22 cellular contexts compared by ENCODE assay signal in genomic region chr4:119027815-119028214, GRCh38.
DNase-seq lines count a peak whose midpoint lies in the region; ATAC-seq, FAIRE-seq and TF ChIP-seq lines count a peak whose summit lies in the region.
"Had no signal": no experiment of that assay in that cellular context is flagged by ENCODE, and none has a peak within 500 bp of the region (broad histone marks: within the 10 kb centered on the region; RNA-seq: fewer than 3 reads in every experiment).

No MANE protein-coding gene starts in this region.

- H3K27me3 Mint-ChIP-seq in astrocyte (ENCODE audit: low read depth, unreplicated experiment): peaks cover 3% of the 10 kb centered on the region

- TF ChIP-seq EP300 in stomach (IDR thresholded peaks at IDR 0.05) (no peak), upper lobe of left lung (IDR thresholded peaks at IDR 0.05) (no peak)

- TF ChIP-seq CTCF in astrocyte (IDR thresholded peaks at IDR 0.05; ENCODE audit: insufficient read depth, low read depth, low read length) (no peak), stomach (IDR thresholded peaks at IDR 0.05) (no peak), upper lobe of left lung (IDR thresholded peaks at IDR 0.05) (no peak), PC-9 (conservative IDR thresholded peaks at IDR 0.05) (no peak)

- in situ Hi-C loops in GM23248 (cut with MboI): loop anchor here (25.0 kb wide), 1 partner anchor 91 kb away; no protein-coding TSS in a partner anchor

- H3K27ac ChIP-seq in GM23248: no peak overlapping the region
- H3K27ac ChIP-seq in astrocyte (ENCODE audit: low read depth, low read length): no peak overlapping the region
- peak overlapping the region; percentile 77 to 78 for H3K27ac ChIP-seq in mucosa of rectum (ENCODE audit: low read depth in 2 of 2, low read length in 2 of 2)
- H3K27ac ChIP-seq in stomach: peak overlapping the region in 4 of 5 donors; percentile 84 to 93 (median 87)
- peak overlapping the region in 1 of 4 donors; percentile 77 for H3K27ac ChIP-seq in upper lobe of left lung
- no peak overlapping the region for H3K27ac ChIP-seq in PC-9
- H3K27ac ChIP-seq: BLaER1, HL-60 had no signal

- H3K27ac Mint-ChIP-seq in astrocyte (ENCODE audit: unreplicated experiment): no peak overlapping the region
- H3K27ac Mint-ChIP-seq: activated naive CD4-positive, alpha-beta T cell treated with anti-CD3 and anti-CD28 coated beads, Interleukin-2, amount 10 ng/mL, durations not matched to agents 7 days and 5 days; endodermal cell; stimulated activated memory B cell treated with anti-CD40 and anti-IgM and Interleukin-4, amounts not matched to agents 10 μg/mL and 1 μg/mL and 100 μg/mL, for 72 hours; T-helper 1 cell treated with Interleukin-12 subunit alpha and Interleukin-12 subunit beta and Interleukin-4 antibody, amounts not matched to agents 30 μg/mL and 1 μg/mL, for 36 hours had no signal

- peak overlapping the region; percentile 2 for H3K4me2 ChIP-seq in GM23248 (ENCODE audit: unreplicated experiment)
- no peak overlapping the region for H3K4me2 ChIP-seq in astrocyte (ENCODE audit: low read length)
- no peak overlapping the region for H3K4me2 ChIP-seq in PC-9
- H3K4me2 ChIP-seq: BLaER1 had no signal

- CTCF ChIA-PET in PC-9 (lab: Charles Lee): no interaction called here

- no peaks in the 10 kb centered on the region for H3K9me3 ChIP-seq in GM23248 (ENCODE audit: low read depth)
- H3K9me3 ChIP-seq in astrocyte (ENCODE audit: insufficient read depth, low read depth, low read length): peaks cover 5% of the 10 kb centered on the region
- H3K9me3 ChIP-seq in mucosa of rectum (ENCODE audit: control insufficient read depth in 2 of 2, low read length in 2 of 2): no peaks in the 10 kb centered on the region
- no peaks in the 10 kb centered on the region for H3K9me3 ChIP-seq in stomach
- H3K9me3 ChIP-seq in upper lobe of left lung: no peaks in the 10 kb centered on the region
- no peaks in the 10 kb centered on the region for H3K9me3 ChIP-seq in PC-9 (ENCODE audit: insufficient read depth, low read depth)
- H3K9me3 ChIP-seq: BLaER1, HAP-1, mucosa of descending colon had no signal

- H3K9me3 Mint-ChIP-seq in astrocyte (ENCODE audit: unreplicated experiment): peaks cover 2% of the 10 kb centered on the region
- H3K9me3 Mint-ChIP-seq: activated naive CD4-positive, alpha-beta T cell treated with anti-CD3 and anti-CD28 coated beads, Interleukin-2, amount 10 ng/mL, durations not matched to agents 7 days and 5 days; endodermal cell; stimulated activated memory B cell treated with anti-CD40 and anti-IgM and Interleukin-4, amounts not matched to agents 10 μg/mL and 1 μg/mL and 100 μg/mL, for 72 hours; T-helper 1 cell treated with Interleukin-12 subunit alpha and Interleukin-12 subunit beta and Interleukin-4 antibody, amounts not matched to agents 30 μg/mL and 1 μg/mL, for 36 hours had no signal

- no peak for ATAC-seq in upper lobe of left lung (ENCODE audit: low FRiP score in 2 of 2)

- H3K4me1 ChIP-seq in GM23248 (ENCODE audit: insufficient read depth): peaks cover 47% of the 10 kb centered on the region
- H3K4me1 ChIP-seq in astrocyte (ENCODE audit: insufficient read depth, low read length): peaks cover 9% of the 10 kb centered on the region
- peaks cover 3 to 4% of the 10 kb centered on the region in 2 donors for H3K4me1 ChIP-seq in mucosa of rectum (ENCODE audit: control insufficient read depth in 2 of 2, insufficient read depth in 2 of 2, low read length in 2 of 2)
- peaks cover 4 to 24% (median 13%) of the 10 kb centered on the region in 4 donors for H3K4me1 ChIP-seq in stomach
- H3K4me1 ChIP-seq in upper lobe of left lung: peaks cover 13 to 22% (median 18%) of the 10 kb centered on the region in 4 donors
- peaks cover 20% of the 10 kb centered on the region for H3K4me1 ChIP-seq in PC-9 (replicated peaks; ENCODE audit: insufficient read depth)
- H3K4me1 ChIP-seq: BLaER1 had no signal

- H3K9ac ChIP-seq in GM23248: no peak overlapping the region
- H3K9ac ChIP-seq in astrocyte (ENCODE audit: low read length): no peak overlapping the region
- peak overlapping the region in 1 of 2 donors; percentile 52 for H3K9ac ChIP-seq in mucosa of rectum (ENCODE audit: low read depth in 1 of 2, low read length in 2 of 2)
- H3K9ac ChIP-seq: BLaER1 had no signal

- H3K4me3 ChIP-seq in GM23248 (no peak overlapping the region), astrocyte (ENCODE audit: insufficient read depth, low read depth, low read length) (no peak overlapping the region), mucosa of rectum (ENCODE audit: low read length in 2 of 2) (no peak overlapping the region), stomach (peak overlapping the region; percentile 31 to 41 (median 39)), upper lobe of left lung (peak overlapping the region in 1 of 4 donors; percentile 28), PC-9 (no peak overlapping the region)
- H3K4me3 ChIP-seq: BLaER1, HAP-1, mucosa of descending colon had no signal

- H3K27me3 ChIP-seq in GM23248 (replicated peaks; ENCODE audit: insufficient read depth) (no peaks in the 10 kb centered on the region), astrocyte (ENCODE audit: insufficient read depth, low read length) (no peaks in the 10 kb centered on the region), mucosa of rectum (ENCODE audit: control insufficient read depth in 2 of 2, insufficient read depth in 2 of 2, low read length in 2 of 2) (no peaks in the 10 kb centered on the region), stomach (no peaks in the 10 kb centered on the region), upper lobe of left lung (no peaks in the 10 kb centered on the region), PC-9 (ENCODE audit: insufficient read depth, low read depth) (no peaks in the 10 kb centered on the region)
- H3K27me3 ChIP-seq: BLaER1 had no signal

- POLR2A ChIA-PET in PC-9 (lab: Charles Lee; ENCODE audit: unreplicated experiment): no interaction called here

- FAIRE-seq in astrocyte (lab: Jason Lieb, UNC): peak; percentile 5
- FAIRE-seq: bronchial epithelial cell, islet of Langerhans had no signal

- H3K79me2 ChIP-seq in GM23248 (ENCODE audit: insufficient read depth) (no peaks in the 10 kb centered on the region), astrocyte (ENCODE audit: insufficient read depth, low read length) (no peaks in the 10 kb centered on the region), PC-9 (ENCODE audit: low read depth) (no peaks in the 10 kb centered on the region)

- H3K4me1 Mint-ChIP-seq in astrocyte (ENCODE audit: low read depth, unreplicated experiment): peaks cover 16% of the 10 kb centered on the region
- H3K4me1 Mint-ChIP-seq: activated naive CD4-positive, alpha-beta T cell treated with anti-CD3 and anti-CD28 coated beads, Interleukin-2, amount 10 ng/mL, durations not matched to agents 7 days and 5 days; endodermal cell; stimulated activated memory B cell treated with anti-CD40 and anti-IgM and Interleukin-4, amounts not matched to agents 10 μg/mL and 1 μg/mL and 100 μg/mL, for 72 hours had no signal

- WGBS in GM23248 (ENCODE audit: low coverage in 1 of 2, low lambda C conversion rate in 2 of 2, missing lambda C conversion rate in 2 of 2), 2 experiments: 47 to 51% methylated on average over 2 of the region's 2 CpGs
- WGBS in stomach, 5 donors: 54 to 72% (median 65%) methylated on average over 2 of the region's 2 CpGs
- WGBS in upper lobe of left lung, 2 donors: 60 to 66% methylated on average over 2 of the region's 2 CpGs

- peaks cover 17% of the 10 kb centered on the region for H3K36me3 Mint-ChIP-seq in astrocyte (ENCODE audit: low read depth, unreplicated experiment)
- H3K36me3 Mint-ChIP-seq: activated naive CD4-positive, alpha-beta T cell treated with anti-CD3 and anti-CD28 coated beads, Interleukin-2, amount 10 ng/mL, durations not matched to agents 7 days and 5 days; stimulated activated memory B cell treated with anti-CD40 and anti-IgM and Interleukin-4, amounts not matched to agents 10 μg/mL and 1 μg/mL and 100 μg/mL, for 72 hours had no signal

- no peaks in the 10 kb centered on the region for H3K9me2 ChIP-seq in GM23248 (ENCODE audit: insufficient read depth)
- no peaks in the 10 kb centered on the region for H3K9me2 ChIP-seq in PC-9 (ENCODE audit: insufficient read depth)

- H3K4me3 Mint-ChIP-seq in astrocyte (ENCODE audit: unreplicated experiment): no peak overlapping the region
- H3K4me3 Mint-ChIP-seq: activated naive CD4-positive, alpha-beta T cell treated with anti-CD3 and anti-CD28 coated beads, Interleukin-2, amount 10 ng/mL, durations not matched to agents 7 days and 5 days; endodermal cell; stimulated activated memory B cell treated with anti-CD40 and anti-IgM and Interleukin-4, amounts not matched to agents 10 μg/mL and 1 μg/mL and 100 μg/mL, for 72 hours; T-helper 1 cell treated with Interleukin-12 subunit alpha and Interleukin-12 subunit beta and Interleukin-4 antibody, amounts not matched to agents 30 μg/mL and 1 μg/mL, for 36 hours had no signal

- TF ChIP-seq POLR2A in stomach (IDR thresholded peaks at IDR 0.05) (no peak), upper lobe of left lung (IDR thresholded peaks at IDR 0.05) (no peak)

- H3K36me3 ChIP-seq in GM23248 (ENCODE audit: low read depth) (no peaks in the 10 kb centered on the region), astrocyte (ENCODE audit: insufficient read depth, low read length) (no peaks in the 10 kb centered on the region), mucosa of rectum (ENCODE audit: control insufficient read depth in 2 of 2, insufficient read depth in 2 of 2, low read length in 2 of 2) (peaks cover 0 to 2% of the 10 kb centered on the region in 2 donors), stomach (peaks cover 11 to 31% (median 20%) of the 10 kb centered on the region in 4 donors), upper lobe of left lung (peaks cover 0 to 15% (median 0%) of the 10 kb centered on the region in 4 donors), PC-9 (ENCODE audit: low read depth) (no peaks in the 10 kb centered on the region)
- H3K36me3 ChIP-seq: BLaER1, HAP-1 had no signal

- intact Hi-C loops in stomach (cut with DNase I; ENCODE audit: low total_unique reads): no loop called here
- intact Hi-C loops in PC-9 (cut with micrococcal nuclease; ENCODE audit: unreplicated experiment): loop anchor here (5.0 kb wide), 1 partner anchor 74 kb away; no protein-coding TSS in a partner anchor

- H2AFZ ChIP-seq in GM23248: no peak overlapping the region
- no peak overlapping the region for H2AFZ ChIP-seq in astrocyte (ENCODE audit: low read depth, low read length)
- no peak overlapping the region for H2AFZ ChIP-seq in PC-9

- DNase-seq in GM23248 (no peak), astrocyte (ENCODE audit: low read depth) (no peak), stomach (no peak), upper lobe of left lung (no peak), NCI-H2227 treated with DMSO at 0.1 percent for 48 hours (lab: John Stamatoyannopoulos, UW) (no peak), PC-9 (no peak), cerebellar nuclear complex (lab: John Stamatoyannopoulos, UW) (no peak)
- DNase-seq: activated CD4-positive, alpha-beta T cell treated with anti-CD3 and anti-CD28 coated beads for 1 hour; activated naive CD4-positive, alpha-beta T cell treated with anti-CD3 and anti-CD28 coated beads, Interleukin-2, amount 10 ng/mL, durations not matched to agents 7 days and 5 days; Kasumi-1; mucosa of descending colon; NCI-H187 treated with DMSO at 0.1 percent for 48 hours; RPMI8226 had no signal

- H4K20me1 ChIP-seq in GM23248 (ENCODE audit: insufficient read depth) (no peaks in the 10 kb centered on the region), astrocyte (ENCODE audit: insufficient read depth, low read length) (no peaks in the 10 kb centered on the region), PC-9 (ENCODE audit: insufficient read depth) (no peaks in the 10 kb centered on the region)
- H4K20me1 ChIP-seq: BLaER1 had no signal

- no TSS peak for BruUV-seq in PC-9 (replicated peaks; lab: Mats Ljungman, UMichigan)

- H3F3A ChIP-seq in GM23248 (ENCODE audit: insufficient read depth) (peaks cover 30% of the 10 kb centered on the region), PC-9 (ENCODE audit: insufficient read depth, low read depth) (peaks cover 11% of the 10 kb centered on the region; the same call in 1 of the 2 replicates)

Comparison
In these comparisons a context has a peak if more than half of its experiments do, and no peak if none do; other contexts are left out.
1. H3K27ac ChIP-seq: peak in mucosa of rectum (2 of 2) and stomach (4 of 5); none in GM23248 (single experiment), astrocyte (single experiment) and PC-9 (single experiment).
2. H3K4me3 ChIP-seq: peak in stomach (4 of 4); none in GM23248 (single experiment), astrocyte (single experiment), mucosa of rectum (0 of 2) and PC-9 (single experiment).